Comparison of ENCODE assay signal across 14 cellular contexts in the genomic region with DNA sequence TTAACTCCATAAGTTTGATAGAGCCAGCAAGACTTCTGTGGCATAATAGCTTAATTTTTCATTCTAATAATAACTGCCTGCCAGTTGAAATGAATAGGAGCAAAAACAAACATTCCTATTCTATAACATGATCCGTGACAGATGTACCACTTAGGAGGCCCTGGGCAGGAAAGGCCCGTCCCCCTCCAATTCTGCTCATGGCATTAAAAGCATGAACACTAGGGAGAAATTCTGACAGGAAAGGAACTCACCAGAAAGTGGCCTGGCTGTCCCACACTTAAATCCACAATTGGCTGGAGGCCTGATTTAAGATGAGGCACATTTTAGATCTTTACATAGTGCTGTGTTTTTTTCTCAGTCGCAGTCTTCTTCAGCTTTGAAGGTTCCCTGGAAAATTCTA.
"Had no signal": no experiment of that assay in that cellular context is flagged by ENCODE, and none has a peak within 500 bp of the region (broad histone marks: within the 10 kb centered on the region; RNA-seq: fewer than 3 reads in every experiment).

No MANE protein-coding gene starts in this region.

- H3K27me3 ChIP-seq: breast epithelium, esophagus muscularis mucosa, neutrophil had no signal

- H3K36me3 ChIP-seq: breast epithelium, esophagus muscularis mucosa, neutrophil had no signal

- H3K9me3 ChIP-seq: breast epithelium, esophagus muscularis mucosa, neutrophil had no signal

- H3K4me3 ChIP-seq: breast epithelium, esophagus muscularis mucosa, lung had no signal

- DNase-seq: activated CD4-positive, alpha-beta memory T cell treated with anti-CD3 and anti-CD28 coated beads for 36 hours; activated gamma-delta T cell treated with Interleukin-2 at 50 U/mL for 16 hours; activated naive CD8-positive, alpha-beta T cell treated with anti-CD3 and anti-CD28 coated beads, Interleukin-2, amount 10 ng/mL, durations not matched to agents 7 days and 5 days; activated T-cell treated with anti-CD3 and anti-CD28 coated beads, Interleukin-2, amount 50 U/mL, for 4 hours; anterior cingulate cortex; glutamatergic neuron; immature natural killer cell; naive thymus-derived CD4-positive, alpha-beta T cell; posterior cingulate gyrus had no signal

- H3K27ac ChIP-seq: breast epithelium, esophagus muscularis mucosa, neutrophil, VCaP had no signal

- ATAC-seq: activated T-cell treated with anti-CD3 and anti-CD28 coated beads, Interleukin-2, amount 50 U/mL, for 4 hours; naive thymus-derived CD4-positive, alpha-beta T cell had no signal

- H3K4me1 ChIP-seq: breast epithelium had no signal
